In genomic region chr13:100650321-100650720, GRCh38 we compare ENCODE assay signal across 21 cellular contexts.
DNase-seq lines count a peak whose midpoint lies in the region; ATAC-seq and TF ChIP-seq lines count a peak whose summit lies in the region.
"Had no signal": no experiment of that assay in that cellular context is flagged by ENCODE, and none has a peak within 500 bp of the region (broad histone marks: within the 10 kb centered on the region; RNA-seq: fewer than 3 reads in every experiment).

No MANE protein-coding gene starts in this region.

- DNase-seq in DMS 273 (lab: John Stamatoyannopoulos, UW; ENCODE audit: unreplicated experiment): peak; percentile 58
- no peak for DNase-seq in DMS 273 treated with DMSO at 0.1 percent for 48 hours (lab: John Stamatoyannopoulos, UW)
- peak; percentile 70 for DNase-seq in NCI-H69 (lab: John Stamatoyannopoulos, UW)
- DNase-seq in hippocampal formation (lab: John Stamatoyannopoulos, UW): peak; percentile 88 to 89
- peak; percentile 98 for DNase-seq in superior temporal gyrus (ENCODE audit: extremely low spot score)
- no peak for DNase-seq in 8988T
- no peak for DNase-seq in stimulated activated naive CD8-positive, alpha-beta T cell treated with anti-CD3 and anti-CD28 coated beads, Interleukin-15, Interleukin-2, amounts not matched to agents 100 U/mL and 50 U/mL, for 24 hours
- no peak for DNase-seq in GM20000 (ENCODE audit: low spot score)
- DNase-seq: activated CD4-positive, alpha-beta T cell treated with anti-CD3 and anti-CD28 coated beads for 36 hours; activated T-cell treated with anti-CD3 and anti-CD28 coated beads, Interleukin-2, amount 50 U/mL, for 24 hours; DND-41; foreskin melanocyte; immature natural killer cell; Kasumi-1; mesendoderm; NCI-H1436 treated with DMSO at 0.1 percent for 48 hours; right lobe of liver; stimulated activated CD4-positive, alpha-beta T cell treated with anti-CD3 and anti-CD28 coated beads, Interleukin-2, amount 100 ng/mL, for 48 hours; T1000; tibial artery had no signal

- TF ChIP-seq CTCF in GM20000 (IDR thresholded peaks at IDR 0.05; ENCODE audit: extremely low read depth, missing control alignments): no peak

- no peak for ATAC-seq in stimulated activated naive CD8-positive, alpha-beta T cell treated with anti-CD3 and anti-CD28 coated beads, Interleukin-15, Interleukin-2, amounts not matched to agents 100 U/mL and 50 U/mL, for 24 hours
- ATAC-seq: activated CD4-positive, alpha-beta T cell treated with anti-CD3 and anti-CD28 coated beads for 36 hours; GM23338; right lobe of liver had no signal

Comparison
In these comparisons a context has a peak if more than half of its experiments do, and no peak if none do; other contexts are left out.
1. DNase-seq: peak in DMS 273 (single experiment), NCI-H69 (single experiment), hippocampal formation (2 of 2) and superior temporal gyrus (single experiment); none in DMS 273 treated with DMSO at 0.1 percent for 48 hours (single experiment), 8988T (single experiment), stimulated activated naive CD8-positive, alpha-beta T cell treated with anti-CD3 and anti-CD28 coated beads, Interleukin-15, Interleukin-2, amounts not matched to agents 100 U/mL and 50 U/mL, for 24 hours (single experiment) and GM20000 (single experiment).